Comparison of ENCODE assay signal across 2 cellular contexts in the genomic region with DNA sequence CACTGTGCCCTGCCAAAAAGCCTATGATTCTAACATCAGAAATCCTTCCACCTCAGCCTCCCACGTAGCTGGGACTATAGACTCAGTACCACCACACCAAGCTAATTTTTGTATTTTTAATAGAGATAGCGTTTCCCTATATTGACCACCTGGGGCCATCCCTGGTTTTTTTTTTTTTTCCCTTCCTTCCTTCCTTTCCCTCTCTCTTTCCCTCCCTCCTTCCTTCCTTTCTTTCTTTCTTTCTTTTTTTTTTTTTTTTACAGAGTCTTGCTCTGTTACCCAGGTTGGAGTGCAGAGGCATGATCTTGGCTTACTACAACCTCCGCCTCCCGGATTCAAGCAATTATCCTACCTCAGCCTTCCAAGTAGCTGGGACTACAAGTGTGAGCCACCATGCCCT.
TF ChIP-seq lines count a peak whose summit lies in the region.

No MANE protein-coding gene starts in this region.

TF ChIP-seq in SK-N-SH, 30 proteins besides CTCF, POLR2A, EP300 and RAD21 (continued from another document):
- TF ChIP-seq, protein P1, sequence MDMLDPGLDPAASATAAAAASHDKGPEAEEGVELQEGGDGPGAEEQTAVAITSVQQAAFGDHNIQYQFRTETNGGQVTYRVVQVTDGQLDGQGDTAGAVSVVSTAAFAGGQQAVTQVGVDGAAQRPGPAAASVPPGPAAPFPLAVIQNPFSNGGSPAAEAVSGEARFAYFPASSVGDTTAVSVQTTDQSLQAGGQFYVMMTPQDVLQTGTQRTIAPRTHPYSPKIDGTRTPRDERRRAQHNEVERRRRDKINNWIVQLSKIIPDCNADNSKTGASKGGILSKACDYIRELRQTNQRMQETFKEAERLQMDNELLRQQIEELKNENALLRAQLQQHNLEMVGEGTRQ (IDR thresholded peaks at IDR 0.05; ENCODE audit: borderline replicate concordance, low read depth, low read length), result no peak
- TF ChIP-seq MXI1 (IDR thresholded peaks at IDR 0.05; ENCODE audit: low read depth, low read length), result no peak
- TF ChIP-seq, protein P2, sequence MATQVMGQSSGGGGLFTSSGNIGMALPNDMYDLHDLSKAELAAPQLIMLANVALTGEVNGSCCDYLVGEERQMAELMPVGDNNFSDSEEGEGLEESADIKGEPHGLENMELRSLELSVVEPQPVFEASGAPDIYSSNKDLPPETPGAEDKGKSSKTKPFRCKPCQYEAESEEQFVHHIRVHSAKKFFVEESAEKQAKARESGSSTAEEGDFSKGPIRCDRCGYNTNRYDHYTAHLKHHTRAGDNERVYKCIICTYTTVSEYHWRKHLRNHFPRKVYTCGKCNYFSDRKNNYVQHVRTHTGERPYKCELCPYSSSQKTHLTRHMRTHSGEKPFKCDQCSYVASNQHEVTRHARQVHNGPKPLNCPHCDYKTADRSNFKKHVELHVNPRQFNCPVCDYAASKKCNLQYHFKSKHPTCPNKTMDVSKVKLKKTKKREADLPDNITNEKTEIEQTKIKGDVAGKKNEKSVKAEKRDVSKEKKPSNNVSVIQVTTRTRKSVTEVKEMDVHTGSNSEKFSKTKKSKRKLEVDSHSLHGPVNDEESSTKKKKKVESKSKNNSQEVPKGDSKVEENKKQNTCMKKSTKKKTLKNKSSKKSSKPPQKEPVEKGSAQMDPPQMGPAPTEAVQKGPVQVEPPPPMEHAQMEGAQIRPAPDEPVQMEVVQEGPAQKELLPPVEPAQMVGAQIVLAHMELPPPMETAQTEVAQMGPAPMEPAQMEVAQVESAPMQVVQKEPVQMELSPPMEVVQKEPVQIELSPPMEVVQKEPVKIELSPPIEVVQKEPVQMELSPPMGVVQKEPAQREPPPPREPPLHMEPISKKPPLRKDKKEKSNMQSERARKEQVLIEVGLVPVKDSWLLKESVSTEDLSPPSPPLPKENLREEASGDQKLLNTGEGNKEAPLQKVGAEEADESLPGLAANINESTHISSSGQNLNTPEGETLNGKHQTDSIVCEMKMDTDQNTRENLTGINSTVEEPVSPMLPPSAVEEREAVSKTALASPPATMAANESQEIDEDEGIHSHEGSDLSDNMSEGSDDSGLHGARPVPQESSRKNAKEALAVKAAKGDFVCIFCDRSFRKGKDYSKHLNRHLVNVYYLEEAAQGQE (IDR thresholded peaks at IDR 0.05; ENCODE audit: low read depth, low read length), result no peak
- TF ChIP-seq, protein P3, sequence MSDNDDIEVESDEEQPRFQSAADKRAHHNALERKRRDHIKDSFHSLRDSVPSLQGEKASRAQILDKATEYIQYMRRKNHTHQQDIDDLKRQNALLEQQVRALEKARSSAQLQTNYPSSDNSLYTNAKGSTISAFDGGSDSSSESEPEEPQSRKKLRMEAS (IDR thresholded peaks at IDR 0.05; ENCODE audit: low read depth), result no peak
- TF ChIP-seq NFIC (IDR thresholded peaks at IDR 0.05; ENCODE audit: borderline replicate concordance), result no peak
- TF ChIP-seq, protein P4, sequence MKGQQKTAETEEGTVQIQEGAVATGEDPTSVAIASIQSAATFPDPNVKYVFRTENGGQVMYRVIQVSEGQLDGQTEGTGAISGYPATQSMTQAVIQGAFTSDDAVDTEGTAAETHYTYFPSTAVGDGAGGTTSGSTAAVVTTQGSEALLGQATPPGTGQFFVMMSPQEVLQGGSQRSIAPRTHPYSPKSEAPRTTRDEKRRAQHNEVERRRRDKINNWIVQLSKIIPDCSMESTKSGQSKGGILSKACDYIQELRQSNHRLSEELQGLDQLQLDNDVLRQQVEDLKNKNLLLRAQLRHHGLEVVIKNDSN (IDR thresholded peaks at IDR 0.05; ENCODE audit: borderline replicate concordance, low read depth), result no peak
- no peak for TF ChIP-seq TAF1 (IDR thresholded peaks at IDR 0.05; ENCODE audit: borderline replicate concordance, low read depth, low read length)
- TF ChIP-seq RFX5 (IDR thresholded peaks at IDR 0.05; ENCODE audit: low read length), result no peak
- no peak for TF ChIP-seq FOSL2 (IDR thresholded peaks at IDR 0.05; ENCODE audit: borderline replicate concordance, low read depth)
- TF ChIP-seq, protein P5, sequence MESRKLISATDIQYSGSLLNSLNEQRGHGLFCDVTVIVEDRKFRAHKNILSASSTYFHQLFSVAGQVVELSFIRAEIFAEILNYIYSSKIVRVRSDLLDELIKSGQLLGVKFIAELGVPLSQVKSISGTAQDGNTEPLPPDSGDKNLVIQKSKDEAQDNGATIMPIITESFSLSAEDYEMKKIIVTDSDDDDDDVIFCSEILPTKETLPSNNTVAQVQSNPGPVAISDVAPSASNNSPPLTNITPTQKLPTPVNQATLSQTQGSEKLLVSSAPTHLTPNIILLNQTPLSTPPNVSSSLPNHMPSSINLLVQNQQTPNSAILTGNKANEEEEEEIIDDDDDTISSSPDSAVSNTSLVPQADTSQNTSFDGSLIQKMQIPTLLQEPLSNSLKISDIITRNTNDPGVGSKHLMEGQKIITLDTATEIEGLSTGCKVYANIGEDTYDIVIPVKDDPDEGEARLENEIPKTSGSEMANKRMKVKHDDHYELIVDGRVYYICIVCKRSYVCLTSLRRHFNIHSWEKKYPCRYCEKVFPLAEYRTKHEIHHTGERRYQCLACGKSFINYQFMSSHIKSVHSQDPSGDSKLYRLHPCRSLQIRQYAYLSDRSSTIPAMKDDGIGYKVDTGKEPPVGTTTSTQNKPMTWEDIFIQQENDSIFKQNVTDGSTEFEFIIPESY (IDR thresholded peaks at IDR 0.05; ENCODE audit: borderline replicate concordance, low read depth), result no peak

TF ChIP-seq in SK-N-SH treated with all-trans-retinoic acid at 6 μM for 48 hours, 23 proteins besides CTCF, POLR2A, EP300 and RAD21 (continued from another document):
- TF ChIP-seq, protein P6, sequence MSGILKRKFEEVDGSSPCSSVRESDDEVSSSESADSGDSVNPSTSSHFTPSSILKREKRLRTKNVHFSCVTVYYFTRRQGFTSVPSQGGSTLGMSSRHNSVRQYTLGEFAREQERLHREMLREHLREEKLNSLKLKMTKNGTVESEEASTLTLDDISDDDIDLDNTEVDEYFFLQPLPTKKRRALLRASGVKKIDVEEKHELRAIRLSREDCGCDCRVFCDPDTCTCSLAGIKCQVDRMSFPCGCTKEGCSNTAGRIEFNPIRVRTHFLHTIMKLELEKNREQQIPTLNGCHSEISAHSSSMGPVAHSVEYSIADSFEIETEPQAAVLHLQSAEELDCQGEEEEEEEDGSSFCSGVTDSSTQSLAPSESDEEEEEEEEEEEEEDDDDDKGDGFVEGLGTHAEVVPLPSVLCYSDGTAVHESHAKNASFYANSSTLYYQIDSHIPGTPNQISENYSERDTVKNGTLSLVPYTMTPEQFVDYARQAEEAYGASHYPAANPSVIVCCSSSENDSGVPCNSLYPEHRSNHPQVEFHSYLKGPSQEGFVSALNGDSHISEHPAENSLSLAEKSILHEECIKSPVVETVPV (CRISPR knock-in tag; IDR thresholded peaks at IDR 0.05), result no peak
- TF ChIP-seq ZC3H10 (CRISPR knock-in tag; IDR thresholded peaks at IDR 0.05) (no peak), TOX (CRISPR knock-in tag; IDR thresholded peaks at IDR 0.05; ENCODE audit: borderline replicate concordance) (no peak), PPARA (CRISPR knock-in tag; IDR thresholded peaks at IDR 0.05; ENCODE audit: borderline replicate concordance) (no peak), ESRRG (CRISPR knock-in tag; IDR thresholded peaks at IDR 0.05) (no peak)
- TF ChIP-seq, protein P7, sequence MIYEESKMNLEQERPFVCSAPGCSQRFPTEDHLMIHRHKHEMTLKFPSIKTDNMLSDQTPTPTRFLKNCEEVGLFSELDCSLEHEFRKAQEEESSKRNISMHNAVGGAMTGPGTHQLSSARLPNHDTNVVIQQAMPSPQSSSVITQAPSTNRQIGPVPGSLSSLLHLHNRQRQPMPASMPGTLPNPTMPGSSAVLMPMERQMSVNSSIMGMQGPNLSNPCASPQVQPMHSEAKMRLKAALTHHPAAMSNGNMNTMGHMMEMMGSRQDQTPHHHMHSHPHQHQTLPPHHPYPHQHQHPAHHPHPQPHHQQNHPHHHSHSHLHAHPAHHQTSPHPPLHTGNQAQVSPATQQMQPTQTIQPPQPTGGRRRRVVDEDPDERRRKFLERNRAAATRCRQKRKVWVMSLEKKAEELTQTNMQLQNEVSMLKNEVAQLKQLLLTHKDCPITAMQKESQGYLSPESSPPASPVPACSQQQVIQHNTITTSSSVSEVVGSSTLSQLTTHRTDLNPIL (CRISPR knock-in tag; IDR thresholded peaks at IDR 0.05; ENCODE audit: low read depth), result no peak
- TF ChIP-seq, protein P8, sequence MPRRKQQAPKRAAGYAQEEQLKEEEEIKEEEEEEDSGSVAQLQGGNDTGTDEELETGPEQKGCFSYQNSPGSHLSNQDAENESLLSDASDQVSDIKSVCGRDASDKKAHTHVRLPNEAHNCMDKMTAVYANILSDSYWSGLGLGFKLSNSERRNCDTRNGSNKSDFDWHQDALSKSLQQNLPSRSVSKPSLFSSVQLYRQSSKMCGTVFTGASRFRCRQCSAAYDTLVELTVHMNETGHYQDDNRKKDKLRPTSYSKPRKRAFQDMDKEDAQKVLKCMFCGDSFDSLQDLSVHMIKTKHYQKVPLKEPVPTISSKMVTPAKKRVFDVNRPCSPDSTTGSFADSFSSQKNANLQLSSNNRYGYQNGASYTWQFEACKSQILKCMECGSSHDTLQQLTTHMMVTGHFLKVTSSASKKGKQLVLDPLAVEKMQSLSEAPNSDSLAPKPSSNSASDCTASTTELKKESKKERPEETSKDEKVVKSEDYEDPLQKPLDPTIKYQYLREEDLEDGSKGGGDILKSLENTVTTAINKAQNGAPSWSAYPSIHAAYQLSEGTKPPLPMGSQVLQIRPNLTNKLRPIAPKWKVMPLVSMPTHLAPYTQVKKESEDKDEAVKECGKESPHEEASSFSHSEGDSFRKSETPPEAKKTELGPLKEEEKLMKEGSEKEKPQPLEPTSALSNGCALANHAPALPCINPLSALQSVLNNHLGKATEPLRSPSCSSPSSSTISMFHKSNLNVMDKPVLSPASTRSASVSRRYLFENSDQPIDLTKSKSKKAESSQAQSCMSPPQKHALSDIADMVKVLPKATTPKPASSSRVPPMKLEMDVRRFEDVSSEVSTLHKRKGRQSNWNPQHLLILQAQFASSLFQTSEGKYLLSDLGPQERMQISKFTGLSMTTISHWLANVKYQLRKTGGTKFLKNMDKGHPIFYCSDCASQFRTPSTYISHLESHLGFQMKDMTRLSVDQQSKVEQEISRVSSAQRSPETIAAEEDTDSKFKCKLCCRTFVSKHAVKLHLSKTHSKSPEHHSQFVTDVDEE (CRISPR knock-in tag; IDR thresholded peaks at IDR 0.05), result no peak
